In the genomic region with DNA sequence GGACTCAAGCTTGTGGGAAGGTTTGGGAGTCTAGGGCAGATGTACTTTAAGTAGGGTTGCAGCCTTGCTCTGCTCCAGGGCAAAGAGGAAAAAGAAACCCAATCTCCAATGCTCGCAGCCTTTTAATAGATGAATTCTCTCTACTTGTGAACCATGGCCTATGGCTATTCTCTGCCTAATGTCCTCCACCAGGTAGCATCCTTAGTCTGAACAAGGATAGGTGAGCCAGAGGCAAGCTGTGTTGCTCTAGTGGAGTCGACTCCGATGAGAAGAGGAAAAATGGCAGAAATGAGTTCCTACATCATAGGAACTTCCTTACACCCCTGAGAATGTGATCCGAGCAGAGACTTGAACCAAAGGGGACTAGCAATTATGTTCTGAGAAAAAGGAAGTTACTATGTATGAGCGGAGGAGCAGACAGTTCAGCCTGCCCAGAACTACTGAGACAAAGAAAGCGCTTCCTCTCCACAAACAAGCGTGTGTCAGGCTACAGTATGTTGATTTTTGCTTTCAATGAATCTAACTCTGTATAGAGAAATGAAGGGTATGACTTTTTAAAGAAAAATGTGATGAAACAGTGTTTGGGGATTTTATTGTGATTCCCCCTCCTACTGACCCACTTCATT, we compare ENCODE assay signal across 9 cellular contexts.
DNase-seq lines count a peak whose midpoint lies in the region; ATAC-seq and TF ChIP-seq lines count a peak whose summit lies in the region.
"Had no signal": no experiment of that assay in that cellular context is flagged by ENCODE, and none has a peak within 500 bp of the region (broad histone marks: within the 10 kb centered on the region; RNA-seq: fewer than 3 reads in every experiment).

No MANE protein-coding gene starts in this region.

- no peak for TF ChIP-seq CTCF in neural progenitor cell (IDR thresholded peaks at IDR 0.05)
- TF ChIP-seq CTCF in ascending aorta (IDR thresholded peaks at IDR 0.05): no peak

- H3K27me3 Mint-ChIP-seq in neural progenitor cell (ENCODE audit: insufficient read depth, low read depth): peaks cover 4% of the 10 kb centered on the region

- ATAC-seq in GM18873 (IDR thresholded peaks at IDR 0.05; ENCODE audit: low FRiP score, unreplicated experiment) (peak; percentile 71), HG02798 (IDR thresholded peaks at IDR 0.05; ENCODE audit: poor library complexity, unreplicated experiment) (peak; percentile 63), SK-N-SH treated with all-trans-retinoic acid at 6 μM for 48 hours (no peak), Right ventricle myocardium superior (ENCODE audit: poor library complexity) (no peak)

- no peaks in the 10 kb centered on the region for H4K20me1 ChIP-seq in neural progenitor cell (ENCODE audit: low read depth)

- H3K9me3 ChIP-seq in neural progenitor cell (ENCODE audit: low read depth) (no peaks in the 10 kb centered on the region), ascending aorta (no peaks in the 10 kb centered on the region)

- H3K36me3 ChIP-seq in neural progenitor cell (no peaks in the 10 kb centered on the region), ascending aorta (no peaks in the 10 kb centered on the region)

- no peaks in the 10 kb centered on the region for H3K4me1 Mint-ChIP-seq in neural progenitor cell

- H3K79me2 ChIP-seq in neural progenitor cell (ENCODE audit: low read depth): no peaks in the 10 kb centered on the region

- H3K4me1 ChIP-seq in neural progenitor cell (peaks cover 5% of the 10 kb centered on the region), ascending aorta (no peaks in the 10 kb centered on the region)

- DNase-seq in NAMALWA (ENCODE audit: low spot score): peak; percentile 17
- DNase-seq in neural progenitor cell (ENCODE audit: low spot score): no peak
- no peak for DNase-seq in ascending aorta (ENCODE audit: low spot score in 2 of 2)
- DNase-seq in Right ventricle myocardium superior: no peak
- no peak for DNase-seq in stimulated activated CD4-positive, alpha-beta T cell treated with anti-CD3 and anti-CD28 coated beads, Interleukin-2, amount 100 ng/mL, for 24 hours
- DNase-seq: NCI-H1417 had no signal

- H3K27ac ChIP-seq in neural progenitor cell (no peak overlapping the region), ascending aorta (no peak overlapping the region)

- H3K36me3 Mint-ChIP-seq in neural progenitor cell: no peaks in the 10 kb centered on the region

- H3K4me3 Mint-ChIP-seq in neural progenitor cell: no peak overlapping the region

- no peaks in the 10 kb centered on the region for H3F3A ChIP-seq in neural progenitor cell (ENCODE audit: low read depth)

- no peak overlapping the region for H3K9ac ChIP-seq in neural progenitor cell

- no peak overlapping the region for H3K4me3 ChIP-seq in neural progenitor cell
- no peak overlapping the region for H3K4me3 ChIP-seq in ascending aorta

- no peak overlapping the region for H2AFZ ChIP-seq in neural progenitor cell (replicated peaks)

- H3K27me3 ChIP-seq in neural progenitor cell (no peaks in the 10 kb centered on the region), ascending aorta (no peaks in the 10 kb centered on the region)

- peak overlapping the region; percentile 19 for H3K27ac Mint-ChIP-seq in neural progenitor cell

- no peaks in the 10 kb centered on the region for H3K9me3 Mint-ChIP-seq in neural progenitor cell

- no peak overlapping the region for H3K4me2 ChIP-seq in neural progenitor cell

- intact Hi-C loops in ascending aorta (cut with DNase I) (no loop called here), Right ventricle myocardium superior (cut with DNase I) (no loop called here)

TF ChIP-seq in SK-N-SH treated with all-trans-retinoic acid at 6 μM for 48 hours, 23 proteins besides CTCF, POLR2A, EP300 and RAD21:
- TF ChIP-seq, protein P1, sequence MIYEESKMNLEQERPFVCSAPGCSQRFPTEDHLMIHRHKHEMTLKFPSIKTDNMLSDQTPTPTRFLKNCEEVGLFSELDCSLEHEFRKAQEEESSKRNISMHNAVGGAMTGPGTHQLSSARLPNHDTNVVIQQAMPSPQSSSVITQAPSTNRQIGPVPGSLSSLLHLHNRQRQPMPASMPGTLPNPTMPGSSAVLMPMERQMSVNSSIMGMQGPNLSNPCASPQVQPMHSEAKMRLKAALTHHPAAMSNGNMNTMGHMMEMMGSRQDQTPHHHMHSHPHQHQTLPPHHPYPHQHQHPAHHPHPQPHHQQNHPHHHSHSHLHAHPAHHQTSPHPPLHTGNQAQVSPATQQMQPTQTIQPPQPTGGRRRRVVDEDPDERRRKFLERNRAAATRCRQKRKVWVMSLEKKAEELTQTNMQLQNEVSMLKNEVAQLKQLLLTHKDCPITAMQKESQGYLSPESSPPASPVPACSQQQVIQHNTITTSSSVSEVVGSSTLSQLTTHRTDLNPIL (CRISPR knock-in tag; IDR thresholded peaks at IDR 0.05; ENCODE audit: low read depth): no peak
- TF ChIP-seq CSRNP3 (CRISPR knock-in tag; IDR thresholded peaks at IDR 0.05) (no peak), GLIS3 (CRISPR knock-in tag; IDR thresholded peaks at IDR 0.05) (no peak), ZFP3 (CRISPR knock-in tag; IDR thresholded peaks at IDR 0.05) (no peak), PPARA (CRISPR knock-in tag; IDR thresholded peaks at IDR 0.05; ENCODE audit: borderline replicate concordance) (no peak), ESRRG (CRISPR knock-in tag; IDR thresholded peaks at IDR 0.05) (no peak), TCF4 (CRISPR knock-in tag; IDR thresholded peaks at IDR 0.05; ENCODE audit: borderline replicate concordance) (no peak), ZC3H10 (CRISPR knock-in tag; IDR thresholded peaks at IDR 0.05) (no peak), SNAI2 (CRISPR knock-in tag; IDR thresholded peaks at IDR 0.05) (no peak), CSDC2 (CRISPR knock-in tag; IDR thresholded peaks at IDR 0.05) (no peak), ZFP30 (CRISPR knock-in tag; IDR thresholded peaks at IDR 0.05) (no peak), POU6F1 (CRISPR knock-in tag; IDR thresholded peaks at IDR 0.05; ENCODE audit: borderline replicate concordance, low read depth) (no peak), ZNF70 (CRISPR knock-in tag; IDR thresholded peaks at IDR 0.05) (no peak), ZNF565 (CRISPR knock-in tag; conservative IDR thresholded peaks at IDR 0.05; ENCODE audit: low read depth) (no peak), BACH2 (CRISPR knock-in tag; IDR thresholded peaks at IDR 0.05; ENCODE audit: borderline replicate concordance) (no peak), OSR1 (CRISPR knock-in tag; IDR thresholded peaks at IDR 0.05) (no peak), ARNTL (CRISPR knock-in tag; IDR thresholded peaks at IDR 0.05; ENCODE audit: borderline replicate concordance, low read depth) (no peak), PATZ1 (CRISPR knock-in tag; IDR thresholded peaks at IDR 0.05; ENCODE audit: borderline replicate concordance) (no peak), ZNF8 (CRISPR knock-in tag; IDR thresholded peaks at IDR 0.05) (no peak)

Comparison
In these comparisons a context has a peak if more than half of its experiments do, and no peak if none do; other contexts are left out.
1. ATAC-seq: peak in GM18873 (single experiment) and HG02798 (single experiment); none in SK-N-SH treated with all-trans-retinoic acid at 6 μM for 48 hours (single experiment) and Right ventricle myocardium superior (single experiment).